In the genomic region with DNA sequence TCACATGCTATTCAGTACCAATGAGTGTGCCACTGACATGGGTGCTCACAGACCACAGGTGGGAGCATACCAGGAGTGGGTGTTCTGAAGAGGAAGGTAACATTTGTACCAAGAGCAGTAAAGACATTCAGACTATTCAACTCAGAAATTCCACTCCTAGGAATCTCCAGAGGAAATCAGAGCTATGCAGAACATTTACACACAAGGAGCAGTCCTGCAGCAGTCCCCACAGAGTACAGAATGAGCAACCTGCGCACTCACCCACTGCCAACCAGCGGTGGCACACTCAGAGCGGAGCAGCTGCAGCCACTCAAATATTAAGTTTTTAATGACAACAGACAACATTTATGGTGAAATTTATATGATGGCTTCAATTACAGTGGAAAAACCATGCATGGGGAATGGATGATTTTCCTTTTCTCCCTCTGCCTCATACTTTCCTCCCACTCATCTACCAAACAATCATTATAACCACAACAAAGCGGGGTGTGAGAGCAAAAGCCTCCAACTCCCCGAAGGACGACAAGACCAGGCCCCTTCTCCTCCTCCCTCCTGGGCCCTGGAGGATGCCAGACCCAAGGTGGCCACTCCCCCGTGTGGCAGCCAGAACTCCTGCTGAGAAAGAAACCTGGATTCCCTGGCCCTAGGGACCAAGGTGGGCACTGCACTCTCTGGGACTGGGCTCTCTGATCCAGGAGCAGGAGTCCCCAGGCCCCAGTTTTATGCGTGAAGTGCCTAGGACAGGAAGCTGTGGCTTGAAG, we compare ENCODE assay signal across 8 cellular contexts. TPM values are rescaled to one million over a fixed set of nuclear protein-coding genes. Genes with fewer than 3 reads are reported as not detected.
DNase-seq lines count a peak whose midpoint lies in the region; ATAC-seq lines count a peak whose summit lies in the region.

No MANE protein-coding gene starts in this region.

- no peak overlapping the region for H3K4me3 ChIP-seq in H7 (ENCODE audit: insufficient read depth, low read depth, low read length)

- H3K36me3 Mint-ChIP-seq in activated naive CD8-positive, alpha-beta T cell treated with anti-CD3 and anti-CD28 coated beads, Interleukin-2, amount 50 U/mL, for 24 hours (ENCODE audit: low read depth), result peaks cover 6% of the 10 kb centered on the region

- H3K4me1 Mint-ChIP-seq in activated naive CD8-positive, alpha-beta T cell treated with anti-CD3 and anti-CD28 coated beads, Interleukin-2, amount 50 U/mL, for 24 hours, result peaks cover 48% of the 10 kb centered on the region

- peak overlapping the region; percentile 56 for H3K27ac Mint-ChIP-seq in activated naive CD8-positive, alpha-beta T cell treated with anti-CD3 and anti-CD28 coated beads, Interleukin-2, amount 50 U/mL, for 24 hours

- peak overlapping the region; percentile 8 for H3K4me3 Mint-ChIP-seq in activated naive CD8-positive, alpha-beta T cell treated with anti-CD3 and anti-CD28 coated beads, Interleukin-2, amount 50 U/mL, for 24 hours

- no peaks in the 10 kb centered on the region for H3K9me3 Mint-ChIP-seq in activated naive CD8-positive, alpha-beta T cell treated with anti-CD3 and anti-CD28 coated beads, Interleukin-2, amount 50 U/mL, for 24 hours

- H3K27me3 ChIP-seq in H7 (ENCODE audit: control insufficient read depth, insufficient read depth, low read length), result peaks cover 5% of the 10 kb centered on the region

- DNase-seq in AG20443 (ENCODE audit: low spot score) (peak; percentile 37), H7 (peak; percentile 77), kidney tubule cell (ENCODE audit: low spot score) (peak; percentile 39), NCI-H187 (lab: John Stamatoyannopoulos, UW) (no peak), NCI-H187 treated with DMSO at 0.1 percent for 48 hours (lab: John Stamatoyannopoulos, UW) (no peak), NCI-H446 (lab: John Stamatoyannopoulos, UW) (no peak)
- peak; percentile 16 for DNase-seq in activated naive CD8-positive, alpha-beta T cell treated with anti-CD3 and anti-CD28 coated beads, Interleukin-2, amount 50 U/mL, for 24 hours

- no peaks in the 10 kb centered on the region for H3K27me3 Mint-ChIP-seq in activated naive CD8-positive, alpha-beta T cell treated with anti-CD3 and anti-CD28 coated beads, Interleukin-2, amount 50 U/mL, for 24 hours

- peaks cover 2% of the 10 kb centered on the region for H3K36me3 ChIP-seq in H7 (replicated peaks; ENCODE audit: control insufficient read depth, insufficient read depth, low read length)

- ATAC-seq in activated naive CD8-positive, alpha-beta T cell treated with anti-CD3 and anti-CD28 coated beads, Interleukin-2, amount 50 U/mL, for 24 hours, result peak; percentile 35
- ATAC-seq in HG03159 (IDR thresholded peaks at IDR 0.05; ENCODE audit: unreplicated experiment), result no peak

RNA-seq across cellular contexts. Expression of gene HS6ST1, which starts 5.4 kb away (rescaled TPM):
- total RNA-seq in H7 (2014; rRNA removed; shearing (Covaris generic)), result 76.3 and 102 TPM in 2 replicates

Comparison
In these comparisons a context has a peak if more than half of its experiments do, and no peak if none do; other contexts are left out.
1. DNase-seq: peak in AG20443 (single experiment), H7 (single experiment), activated naive CD8-positive, alpha-beta T cell treated with anti-CD3 and anti-CD28 coated beads, Interleukin-2, amount 50 U/mL, for 24 hours (single experiment) and kidney tubule cell (single experiment); none in NCI-H187 (0 of 2), NCI-H187 treated with DMSO at 0.1 percent for 48 hours (single experiment) and NCI-H446 (0 of 2).